ENCODE assay signal across 1 cellular context in the genomic region with DNA sequence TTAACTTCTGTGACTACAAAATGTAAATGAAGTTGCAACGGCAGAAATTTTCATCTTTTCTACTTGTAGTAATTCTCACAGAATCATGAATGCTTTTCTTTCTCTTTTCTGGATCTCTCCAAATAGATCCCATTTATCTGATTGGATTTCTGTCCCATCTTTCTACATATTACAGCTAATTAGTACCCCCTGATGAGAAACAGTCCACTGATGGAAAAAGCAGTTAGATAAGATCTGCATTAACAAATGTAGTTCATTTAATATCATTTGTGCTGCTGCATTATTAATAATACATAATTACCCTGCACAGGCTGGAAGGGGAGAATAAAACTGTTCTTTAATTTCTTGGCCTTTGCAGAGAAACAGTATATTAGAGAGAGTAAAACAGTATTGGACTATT.
A peak's percentile ranks its signal among the peaks of the same experiment; 100 is the strongest.
TF ChIP-seq lines count a peak whose summit lies in the region.

No MANE protein-coding gene starts in this region.

TF ChIP-seq in SK-N-SH treated with all-trans-retinoic acid at 6 μM for 48 hours, 23 proteins besides CTCF, POLR2A, EP300 and RAD21 (continued from another document):
- TF ChIP-seq, protein P1, sequence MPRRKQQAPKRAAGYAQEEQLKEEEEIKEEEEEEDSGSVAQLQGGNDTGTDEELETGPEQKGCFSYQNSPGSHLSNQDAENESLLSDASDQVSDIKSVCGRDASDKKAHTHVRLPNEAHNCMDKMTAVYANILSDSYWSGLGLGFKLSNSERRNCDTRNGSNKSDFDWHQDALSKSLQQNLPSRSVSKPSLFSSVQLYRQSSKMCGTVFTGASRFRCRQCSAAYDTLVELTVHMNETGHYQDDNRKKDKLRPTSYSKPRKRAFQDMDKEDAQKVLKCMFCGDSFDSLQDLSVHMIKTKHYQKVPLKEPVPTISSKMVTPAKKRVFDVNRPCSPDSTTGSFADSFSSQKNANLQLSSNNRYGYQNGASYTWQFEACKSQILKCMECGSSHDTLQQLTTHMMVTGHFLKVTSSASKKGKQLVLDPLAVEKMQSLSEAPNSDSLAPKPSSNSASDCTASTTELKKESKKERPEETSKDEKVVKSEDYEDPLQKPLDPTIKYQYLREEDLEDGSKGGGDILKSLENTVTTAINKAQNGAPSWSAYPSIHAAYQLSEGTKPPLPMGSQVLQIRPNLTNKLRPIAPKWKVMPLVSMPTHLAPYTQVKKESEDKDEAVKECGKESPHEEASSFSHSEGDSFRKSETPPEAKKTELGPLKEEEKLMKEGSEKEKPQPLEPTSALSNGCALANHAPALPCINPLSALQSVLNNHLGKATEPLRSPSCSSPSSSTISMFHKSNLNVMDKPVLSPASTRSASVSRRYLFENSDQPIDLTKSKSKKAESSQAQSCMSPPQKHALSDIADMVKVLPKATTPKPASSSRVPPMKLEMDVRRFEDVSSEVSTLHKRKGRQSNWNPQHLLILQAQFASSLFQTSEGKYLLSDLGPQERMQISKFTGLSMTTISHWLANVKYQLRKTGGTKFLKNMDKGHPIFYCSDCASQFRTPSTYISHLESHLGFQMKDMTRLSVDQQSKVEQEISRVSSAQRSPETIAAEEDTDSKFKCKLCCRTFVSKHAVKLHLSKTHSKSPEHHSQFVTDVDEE (CRISPR knock-in tag; IDR thresholded peaks at IDR 0.05): 0 out of 2 replicates have a peak, but pooled peaks have one; percentile 50
- TF ChIP-seq TCF4 (CRISPR knock-in tag; IDR thresholded peaks at IDR 0.05; ENCODE audit: borderline replicate concordance): peak; percentile 82
